ENCODE assay signal across 14 cellular contexts in genomic region chr7:156558198-156558597, GRCh38.
A peak's percentile ranks its signal among the peaks of the same experiment; 100 is the strongest.
DNase-seq lines count a peak whose midpoint lies in the region; ATAC-seq and TF ChIP-seq lines count a peak whose summit lies in the region.
"Had no signal": no experiment of that assay in that cellular context is flagged by ENCODE, and none has a peak within 500 bp of the region (broad histone marks: within the 10 kb centered on the region; RNA-seq: fewer than 3 reads in every experiment).

No MANE protein-coding gene starts in this region.

- H3K27me3 ChIP-seq in mammary epithelial cell (ENCODE audit: insufficient read depth, low read length) (no peaks in the 10 kb centered on the region), suprapubic skin (no peaks in the 10 kb centered on the region)

- dilution Hi-C loops in mammary epithelial cell (cut with HindIII; ENCODE audit: low sequenced_read_pairs): no loop called here

- TF ChIP-seq EP300 in suprapubic skin (IDR thresholded peaks at IDR 0.05): no peak

- H3K27ac ChIP-seq in mammary epithelial cell (ENCODE audit: insufficient read depth, low read depth, low read length) (no peak overlapping the region), suprapubic skin (no peak overlapping the region)

- in situ Hi-C loops in mammary epithelial cell (cut with MboI; ENCODE audit: low sequenced_read_pairs in 2 of 2): no loop called here

- TF ChIP-seq CTCF in mammary epithelial cell (conservative IDR thresholded peaks at IDR 0.05 in 1 of 2, IDR thresholded peaks at IDR 0.05 in 1 of 2; ENCODE audit: extremely low read depth in 1 of 2, insufficient read depth in 1 of 2, low read depth in 1 of 2, low read length in 2 of 2) (no peak), suprapubic skin (IDR thresholded peaks at IDR 0.05) (no peak)

- intact Hi-C loops in mammary epithelial cell (cut with micrococcal nuclease): no loop called here

- H3K36me3 Mint-ChIP-seq in activated T-cell treated with anti-CD3 and anti-CD28 coated beads, Interleukin-2, amount 50 U/mL, for 24 hours (ENCODE audit: low read depth): no peaks in the 10 kb centered on the region
- H3K36me3 Mint-ChIP-seq: WTC11 had no signal

- no peak overlapping the region for H3K27ac Mint-ChIP-seq in activated T-cell treated with anti-CD3 and anti-CD28 coated beads, Interleukin-2, amount 50 U/mL, for 24 hours
- H3K27ac Mint-ChIP-seq: WTC11 had no signal

- H3K9ac ChIP-seq in mammary epithelial cell (ENCODE audit: insufficient read depth, low read length): no peak overlapping the region

- no peaks in the 10 kb centered on the region for H3K4me1 Mint-ChIP-seq in activated T-cell treated with anti-CD3 and anti-CD28 coated beads, Interleukin-2, amount 50 U/mL, for 24 hours (ENCODE audit: low read depth)

- no peaks in the 10 kb centered on the region for H3K9me3 Mint-ChIP-seq in activated T-cell treated with anti-CD3 and anti-CD28 coated beads, Interleukin-2, amount 50 U/mL, for 24 hours

- no peaks in the 10 kb centered on the region for H3K9me3 ChIP-seq in mammary epithelial cell (replicated peaks; ENCODE audit: insufficient read depth, low read length)
- no peaks in the 10 kb centered on the region for H3K9me3 ChIP-seq in suprapubic skin

- no peak overlapping the region for H3K4me2 ChIP-seq in mammary epithelial cell (ENCODE audit: insufficient read depth, low read depth, low read length)

- H3K27me3 Mint-ChIP-seq in activated T-cell treated with anti-CD3 and anti-CD28 coated beads, Interleukin-2, amount 50 U/mL, for 24 hours: peaks cover 17% of the 10 kb centered on the region

- BruUV-seq in mammary epithelial cell (replicated peaks; lab: Mats Ljungman, UMichigan): no TSS peak

- no peaks in the 10 kb centered on the region for H3K79me2 ChIP-seq in mammary epithelial cell (ENCODE audit: insufficient read depth, low read length)

- H4K20me1 ChIP-seq in mammary epithelial cell (ENCODE audit: insufficient read depth, low read length): no peaks in the 10 kb centered on the region

- H3K4me3 Mint-ChIP-seq in activated T-cell treated with anti-CD3 and anti-CD28 coated beads, Interleukin-2, amount 50 U/mL, for 24 hours: no peak overlapping the region
- H3K4me3 Mint-ChIP-seq: WTC11 had no signal

- no peaks in the 10 kb centered on the region for H3K36me3 ChIP-seq in mammary epithelial cell (ENCODE audit: insufficient read depth, low read length)
- H3K36me3 ChIP-seq in suprapubic skin: no peaks in the 10 kb centered on the region

- no peak for TF ChIP-seq POLR2A in suprapubic skin (IDR thresholded peaks at IDR 0.05)

- H3K4me1 ChIP-seq in mammary epithelial cell (ENCODE audit: insufficient read depth, low read length) (no peaks in the 10 kb centered on the region), suprapubic skin (no peaks in the 10 kb centered on the region)

- CTCF ChIA-PET in mammary epithelial cell (lab: Charles Lee; ENCODE audit: low non-redundant PET): no interaction called here

- no peak overlapping the region for H2AFZ ChIP-seq in mammary epithelial cell (ENCODE audit: low read depth, low read length)

- WGBS in mammary epithelial cell (ENCODE audit: low coverage, missing lambda C conversion rate): 22% methylated on average over 4 of the region's 4 CpGs
- WGBS in suprapubic skin: 74% methylated on average over 4 of the region's 4 CpGs

- H3K4me3 ChIP-seq in mammary epithelial cell (replicated peaks in 1 of 3; ENCODE audit: insufficient read depth in 1 of 3, low read depth in 2 of 3, low read length in 3 of 3) (no peak overlapping the region), suprapubic skin (no peak overlapping the region)

- DNase-seq in GM04503 (ENCODE audit: low read depth) (peak; percentile 3), NCI-H69 (lab: John Stamatoyannopoulos, UW) (peak; percentile 8), mammary epithelial cell (peak; percentile 52), mucosa of gallbladder (ENCODE audit: low spot score) (peak; percentile 22), suprapubic skin (ENCODE audit: low spot score in 2 of 2) (no peak), cortex of kidney (lab: John Stamatoyannopoulos, UW) (no peak)
- no peak for DNase-seq in activated T-cell treated with anti-CD3 and anti-CD28 coated beads, Interleukin-2, amount 50 U/mL, for 24 hours
- DNase-seq: activated naive CD4-positive, alpha-beta T cell; C1 segment of cervical spinal cord; central memory CD4-positive, alpha-beta T cell; head of caudate nucleus; left cardiac atrium had no signal

- no peak for ATAC-seq in HG02588 (IDR thresholded peaks at IDR 0.05; ENCODE audit: unreplicated experiment)
- ATAC-seq: WTC11 had no signal

Comparison
In these comparisons a context has a peak if more than half of its experiments do, and no peak if none do; other contexts are left out.
1. DNase-seq: peak in GM04503 (single experiment), NCI-H69 (single experiment), mammary epithelial cell (single experiment) and mucosa of gallbladder (single experiment); none in suprapubic skin (0 of 2), cortex of kidney (single experiment) and activated T-cell treated with anti-CD3 and anti-CD28 coated beads, Interleukin-2, amount 50 U/mL, for 24 hours (single experiment).